Comparison of ENCODE assay signal across 16 cellular contexts in genomic region chr3:59734061-59734460, GRCh38.
DNase-seq lines count a peak whose midpoint lies in the region; ATAC-seq, FAIRE-seq and TF ChIP-seq lines count a peak whose summit lies in the region.
"Had no signal": no experiment of that assay in that cellular context is flagged by ENCODE, and none has a peak within 500 bp of the region (broad histone marks: within the 10 kb centered on the region; RNA-seq: fewer than 3 reads in every experiment).

No MANE protein-coding gene starts in this region.

- TF ChIP-seq CTCF in GM12865 (IDR thresholded peaks at IDR 0.05; ENCODE audit: insufficient read depth, low read depth, low read length, missing control alignments) (no peak), K562 (IDR thresholded peaks at IDR 0.05 in 2 of 3, conservative IDR thresholded peaks at IDR 0.05 in 1 of 3; ENCODE audit: insufficient read depth in 2 of 3, low read depth in 1 of 3, low read length in 3 of 3) (no peak), smooth muscle cell (IDR thresholded peaks at IDR 0.05; ENCODE audit: borderline replicate concordance, insufficient read depth, poor library complexity, severe bottlenecking) (no peak), Calu3 (IDR thresholded peaks at IDR 0.05; ENCODE audit: unreplicated experiment) (no peak)

- H2AFZ ChIP-seq in K562 (ENCODE audit: low read depth, low read length): no peak overlapping the region
- no peak overlapping the region for H2AFZ ChIP-seq in smooth muscle cell (ENCODE audit: low read depth)
- H2AFZ ChIP-seq: GM23248 had no signal

- no peaks in the 10 kb centered on the region for H3K9me3 ChIP-seq in K562 (replicated peaks; ENCODE audit: control insufficient read depth, insufficient read depth, low read depth, low read length)
- H3K9me3 ChIP-seq in smooth muscle cell (replicated peaks; ENCODE audit: low read depth): no peaks in the 10 kb centered on the region
- H3K9me3 ChIP-seq: HAP-1 had no signal

- CTCF ChIA-PET in K562 (lab: Yijun Ruan, JAX; ENCODE audit: low intra/inter-chr PET ratio) (no interaction called here), Calu3 (lab: Charles Lee) (no interaction called here)

- in situ Hi-C loops in K562 (cut with MboI): no loop called here

- no peak overlapping the region for H3K4me3 Mint-ChIP-seq in Calu3 (ENCODE audit: low read depth, unreplicated experiment)
- H3K4me3 Mint-ChIP-seq: B cell; CD4-positive, CD25-positive, alpha-beta regulatory T cell; CD8-positive, alpha-beta memory T cell had no signal

- H3K9me1 ChIP-seq in K562 (ENCODE audit: control insufficient read depth, insufficient read depth, low read length): no peaks in the 10 kb centered on the region

- no peak for TF ChIP-seq POLR2A in K562 (conservative IDR thresholded peaks at IDR 0.05)

- no peak for TF ChIP-seq RAD21 in K562 (CRISPR knock-in tag; conservative IDR thresholded peaks at IDR 0.05 in 1 of 2, IDR thresholded peaks at IDR 0.05 in 1 of 2)

- no peak overlapping the region for H3K4me3 ChIP-seq in GM12865 (ENCODE audit: low read depth, low read length)
- H3K4me3 ChIP-seq in K562: no peak overlapping the region
- no peak overlapping the region for H3K4me3 ChIP-seq in smooth muscle cell
- H3K4me3 ChIP-seq: GM23248, HAP-1 had no signal

- no peaks in the 10 kb centered on the region for H3K4me1 Mint-ChIP-seq in Calu3 (ENCODE audit: low read depth, unreplicated experiment)

- POLR2A ChIA-PET in K562 (lab: Yijun Ruan, JAX): interaction anchor here (0.6 kb wide), 1 partner anchor 44 kb away, joined by 4 read pairs; no protein-coding TSS in a partner anchor

- FAIRE-seq in K562 (lab: Jason Lieb, UNC): peak; percentile 49
- FAIRE-seq: D721Med had no signal

- H3K9me3 Mint-ChIP-seq in Calu3 (ENCODE audit: low read depth, unreplicated experiment): peaks cover 5% of the 10 kb centered on the region
- H3K9me3 Mint-ChIP-seq: CD8-positive, alpha-beta memory T cell had no signal

- H3K36me3 ChIP-seq in K562 (ENCODE audit: control insufficient read depth, insufficient read depth, low read length) (no peaks in the 10 kb centered on the region), smooth muscle cell (ENCODE audit: low read depth) (no peaks in the 10 kb centered on the region)
- H3K36me3 ChIP-seq: HAP-1 had no signal

- H4K20me1 ChIP-seq in K562 (replicated peaks; ENCODE audit: control insufficient read depth, insufficient read depth, low read length) (no peaks in the 10 kb centered on the region), smooth muscle cell (ENCODE audit: low read depth) (no peaks in the 10 kb centered on the region)

- no peaks in the 10 kb centered on the region for H3K79me2 ChIP-seq in K562 (ENCODE audit: control insufficient read depth, insufficient read depth, low read length)
- H3K79me2 ChIP-seq in smooth muscle cell (ENCODE audit: low read depth): no peaks in the 10 kb centered on the region

- no peaks in the 10 kb centered on the region; a peak in 1 of 5 replicates for H3K27me3 ChIP-seq in K562 (ENCODE audit: control insufficient read depth in 2 of 2, insufficient read depth in 2 of 2, low read length in 2 of 2)
- H3K27me3 ChIP-seq in smooth muscle cell (ENCODE audit: low read depth): no peaks in the 10 kb centered on the region

- H3K27ac Mint-ChIP-seq in Calu3 (ENCODE audit: unreplicated experiment): no peak overlapping the region
- H3K27ac Mint-ChIP-seq: B cell; CD4-positive, CD25-positive, alpha-beta regulatory T cell; CD8-positive, alpha-beta memory T cell had no signal

- TF ChIP-seq EP300 in K562 (IDR thresholded peaks at IDR 0.05; ENCODE audit: low read length): no peak

- BruUV-seq in K562 (replicated peaks; lab: Mats Ljungman, UMichigan): no TSS peak
- no TSS peak for BruUV-seq in Calu3 (replicated peaks; lab: Mats Ljungman, UMichigan)

- no peak overlapping the region for H3K9ac ChIP-seq in K562 (ENCODE audit: insufficient read depth in 1 of 2, low read depth in 2 of 2, low read length in 2 of 2)
- no peak overlapping the region for H3K9ac ChIP-seq in smooth muscle cell (ENCODE audit: low read depth)
- H3K9ac ChIP-seq: GM23248 had no signal

- intact Hi-C loops in K562 (cut with micrococcal nuclease) (no loop called here), Calu3 (cut with micrococcal nuclease; ENCODE audit: unreplicated experiment) (no loop called here)

- H3K27me3 Mint-ChIP-seq in Calu3 (ENCODE audit: unreplicated experiment): no peaks in the 10 kb centered on the region
- H3K27me3 Mint-ChIP-seq: B cell; CD4-positive, CD25-positive, alpha-beta regulatory T cell had no signal

- H3K4me1 ChIP-seq in K562 (replicated peaks in 1 of 2; ENCODE audit: control insufficient read depth in 2 of 2, insufficient read depth in 2 of 2, low read length in 2 of 2) (no peaks in the 10 kb centered on the region; a peak in 2 of 5 replicates), smooth muscle cell (ENCODE audit: low read depth) (no peaks in the 10 kb centered on the region)
- H3K4me1 ChIP-seq: HAP-1 had no signal

- no peak overlapping the region for H3K27ac ChIP-seq in K562 (ENCODE audit: extremely low read depth, low read depth, low read length)
- no peak overlapping the region for H3K27ac ChIP-seq in smooth muscle cell (ENCODE audit: low read depth)
- H3K27ac ChIP-seq: GM23248 had no signal

- peak; percentile 18 for DNase-seq in GM12865 (ENCODE audit: low read depth)
- DNase-seq in SK-N-DZ (ENCODE audit: low spot score): peak; percentile 78
- DNase-seq in K562 (ENCODE audit: extremely low read depth in 1 of 4, low spot score in 3 of 4): peak in 2 of 4 experiments; percentile 7 to 8
- DNase-seq in smooth muscle cell (lab: John Stamatoyannopoulos, UW; ENCODE audit: unreplicated experiment): no peak
- no peak for DNase-seq in SKM-1 (lab: John Stamatoyannopoulos, UW; ENCODE audit: unreplicated experiment)
- no peak for DNase-seq in Calu3
- DNase-seq: C1 segment of cervical spinal cord; CD4-positive, CD25-positive, alpha-beta regulatory T cell; CD8-positive, alpha-beta memory T cell; COR-L47; GDM1; GM23248 had no signal

- ATAC-seq in K562 (peak; percentile 61; the same call in 2 of the 3 replicates), GM18858 (IDR thresholded peaks at IDR 0.05; ENCODE audit: unreplicated experiment) (no peak)

- no peaks in the 10 kb centered on the region for H3F3A ChIP-seq in smooth muscle cell (ENCODE audit: low read depth)

- H3K4me2 ChIP-seq in K562 (ENCODE audit: insufficient read depth, low read length) (no peak overlapping the region; the same call in 1 of the 2 replicates), smooth muscle cell (peak overlapping the region; percentile 66)

- 0% methylated on average over 4 of the region's 4 CpGs for WGBS in K562 (ENCODE audit: insufficient coverage, low coverage, missing lambda C conversion rate)
- WGBS in smooth muscle cell (ENCODE audit: low lambda C conversion rate): 86% methylated on average over 4 of the region's 4 CpGs

- no peaks in the 10 kb centered on the region for H3K36me3 Mint-ChIP-seq in Calu3 (ENCODE audit: insufficient read depth, unreplicated experiment)
- H3K36me3 Mint-ChIP-seq: CD4-positive, CD25-positive, alpha-beta regulatory T cell had no signal

TF ChIP-seq in K562, 482 proteins besides CTCF, POLR2A, EP300 and RAD21 (continues in another document):
- TF ChIP-seq ZNF316 (IDR thresholded peaks at IDR 0.05) (peak; percentile 44; the same call in 1 of the 2 replicates), C11orf30 (IDR thresholded peaks at IDR 0.05; ENCODE audit: low read depth) (peak; percentile 32; the same call in 1 of the 2 replicates), ESRRA (IDR thresholded peaks at IDR 0.05; ENCODE audit: borderline replicate concordance, low read depth) (peak; percentile 87), ZNF707 (CRISPR knock-in tag; conservative IDR thresholded peaks at IDR 0.05) (no peak), PKNOX1 (IDR thresholded peaks at IDR 0.05) (peak; percentile 29; the same call in 1 of the 2 replicates), RNF219 (CRISPR knock-in tag; IDR thresholded peaks at IDR 0.05) (no peak), NFE2 (IDR thresholded peaks at IDR 0.05; ENCODE audit: low read depth) (peak; percentile 47; the same call in 1 of the 2 replicates)

Comparison
In these comparisons a context has a peak if more than half of its experiments do, and no peak if none do; other contexts are left out.
1. DNase-seq: peak in GM12865 (single experiment) and SK-N-DZ (single experiment); none in smooth muscle cell (single experiment), SKM-1 (single experiment) and Calu3 (single experiment).